ENCODE assay signal across 10 cellular contexts in genomic region chr3:53030864-53031445, GRCh38. TPM values are rescaled to one million over a fixed set of nuclear protein-coding genes. Genes with fewer than 3 reads are reported as not detected.
DNase-seq lines count a peak whose midpoint lies in the region; ATAC-seq lines count a peak whose summit lies in the region.
"Had no signal": no experiment of that assay in that cellular context is flagged by ENCODE, and none has a peak within 500 bp of the region (broad histone marks: within the 10 kb centered on the region; RNA-seq: fewer than 3 reads in every experiment).

No MANE protein-coding gene starts in this region.

- peaks cover 5% of the 10 kb centered on the region for H3K36me3 Mint-ChIP-seq in activated CD4-positive, alpha-beta T cell treated with anti-CD3 and anti-CD28 coated beads, Interleukin-2, amount 10 ng/mL, durations not matched to agents 7 days and 5 days (ENCODE audit: low read depth)

- H3K27ac Mint-ChIP-seq in activated CD4-positive, alpha-beta T cell treated with anti-CD3 and anti-CD28 coated beads, Interleukin-2, amount 10 ng/mL, durations not matched to agents 7 days and 5 days: peak overlapping the region; percentile 63

- H3K4me3 Mint-ChIP-seq in activated CD4-positive, alpha-beta T cell treated with anti-CD3 and anti-CD28 coated beads, Interleukin-2, amount 10 ng/mL, durations not matched to agents 7 days and 5 days: peak overlapping the region; percentile 15

- H3K4me1 Mint-ChIP-seq in activated CD4-positive, alpha-beta T cell treated with anti-CD3 and anti-CD28 coated beads, Interleukin-2, amount 10 ng/mL, durations not matched to agents 7 days and 5 days: peaks cover 42% of the 10 kb centered on the region

- H3K9me3 ChIP-seq in aorta (ENCODE audit: control insufficient read depth, low read length): no peaks in the 10 kb centered on the region
- H3K9me3 ChIP-seq: body of pancreas had no signal

- POLR2A ChIA-PET in activated CD4-positive, alpha-beta T cell treated with anti-CD3 and anti-CD28 coated beads, Interleukin-2, amount 10 ng/mL, durations not matched to agents 7 days and 5 days (lab: Charles Lee): no interaction called here

- no peaks in the 10 kb centered on the region for H3K27me3 ChIP-seq in aorta (ENCODE audit: control insufficient read depth in 1 of 2, insufficient read depth in 2 of 2, low read length in 1 of 2)
- H3K27me3 ChIP-seq: body of pancreas had no signal

- no peak overlapping the region for H3K27ac ChIP-seq in aorta (ENCODE audit: low read depth in 1 of 2, low read length in 2 of 2)
- H3K27ac ChIP-seq: body of pancreas had no signal

- H3K36me3 ChIP-seq in aorta (ENCODE audit: control insufficient read depth in 1 of 2, insufficient read depth in 2 of 2, low read length in 1 of 2): no peaks in the 10 kb centered on the region

- H3K9me3 Mint-ChIP-seq in activated CD4-positive, alpha-beta T cell treated with anti-CD3 and anti-CD28 coated beads, Interleukin-2, amount 10 ng/mL, durations not matched to agents 7 days and 5 days: no peaks in the 10 kb centered on the region

- 88 to 92% methylated on average over 4 of the region's 4 CpGs for WGBS in aorta, 2 donors

- H3K4me3 ChIP-seq in aorta (ENCODE audit: low read length in 2 of 2): no peak overlapping the region
- H3K4me3 ChIP-seq: body of pancreas had no signal

- H3K27me3 Mint-ChIP-seq in activated CD4-positive, alpha-beta T cell treated with anti-CD3 and anti-CD28 coated beads, Interleukin-2, amount 10 ng/mL, durations not matched to agents 7 days and 5 days: no peaks in the 10 kb centered on the region

- ATAC-seq in HG02885 (IDR thresholded peaks at IDR 0.05; ENCODE audit: poor library complexity, unreplicated experiment): peak; percentile 41
- ATAC-seq in aorta (ENCODE audit: low FRiP score): no peak
- ATAC-seq: body of pancreas had no signal

- intact Hi-C loops in aorta (cut with DNase I): no loop called here

- H3K4me1 ChIP-seq in aorta (ENCODE audit: control insufficient read depth in 1 of 2, insufficient read depth in 2 of 2, low read length in 2 of 2): no peaks in the 10 kb centered on the region

- peak; percentile 58 for DNase-seq in activated CD4-positive, alpha-beta T cell treated with anti-CD3 and anti-CD28 coated beads, Interleukin-2, amount 10 ng/mL, durations not matched to agents 7 days and 5 days
- DNase-seq in central memory CD4-positive, alpha-beta T cell: peak; percentile 40
- DNase-seq in stimulated activated CD8-positive, alpha-beta memory T cell treated with anti-CD3 and anti-CD28 coated beads, Interleukin-15, amount 100 ng/mL, for 48 hours (ENCODE audit: low read depth in 2 of 2): peak; percentile 4 to 13
- DNase-seq in HK-2 (ENCODE audit: unreplicated experiment): no peak
- DNase-seq in aorta: no peak
- no peak for DNase-seq in OCI-M1 (lab: John Stamatoyannopoulos, UW)
- no peak for DNase-seq in CD1c-positive myeloid dendritic cell (ENCODE audit: extremely low spot score)
- DNase-seq: body of pancreas, NCI-H1436 treated with DMSO at 0.1 percent for 48 hours had no signal

- CTCF ChIA-PET in activated CD4-positive, alpha-beta T cell treated with anti-CD3 and anti-CD28 coated beads, Interleukin-2, amount 10 ng/mL, durations not matched to agents 7 days and 5 days (lab: Charles Lee): interaction anchor here (0.7 to 1.2 kb wide), 4 partner anchors 12 to 248 kb away, joined by 3 read pairs; partner anchors contain the start of gene SFMBT1

RNA-seq across cellular contexts. Expression of gene SFMBT1, which starts 14.9 kb away (rescaled TPM):
- 10 to 100 TPM; 32.2 to 32.8 TPM for total RNA-seq in activated CD4-positive, alpha-beta T cell treated with anti-CD3 and anti-CD28 coated beads, Interleukin-2, amount 10 ng/mL, durations not matched to agents 7 days and 5 days
- total RNA-seq in aorta: 10 to 100 TPM in 1 of 2 donors, 1 to 10 TPM in 1; 8.8 to 12.6 TPM
- 1 to 10 TPM in 1 of 2 donors, under 1 TPM in 1; 0.75 to 2.0 TPM for polyA plus RNA-seq in aorta

Comparison
In these comparisons a context has a peak if more than half of its experiments do, and no peak if none do; other contexts are left out.
1. DNase-seq: peak in activated CD4-positive, alpha-beta T cell treated with anti-CD3 and anti-CD28 coated beads, Interleukin-2, amount 10 ng/mL, durations not matched to agents 7 days and 5 days (single experiment), central memory CD4-positive, alpha-beta T cell (single experiment) and stimulated activated CD8-positive, alpha-beta memory T cell treated with anti-CD3 and anti-CD28 coated beads, Interleukin-15, amount 100 ng/mL, for 48 hours (2 of 2); none in HK-2 (single experiment), aorta (0 of 2), OCI-M1 (single experiment) and CD1c-positive myeloid dendritic cell (single experiment).